ENCODE assay signal across 35 cellular contexts in the genomic region with DNA sequence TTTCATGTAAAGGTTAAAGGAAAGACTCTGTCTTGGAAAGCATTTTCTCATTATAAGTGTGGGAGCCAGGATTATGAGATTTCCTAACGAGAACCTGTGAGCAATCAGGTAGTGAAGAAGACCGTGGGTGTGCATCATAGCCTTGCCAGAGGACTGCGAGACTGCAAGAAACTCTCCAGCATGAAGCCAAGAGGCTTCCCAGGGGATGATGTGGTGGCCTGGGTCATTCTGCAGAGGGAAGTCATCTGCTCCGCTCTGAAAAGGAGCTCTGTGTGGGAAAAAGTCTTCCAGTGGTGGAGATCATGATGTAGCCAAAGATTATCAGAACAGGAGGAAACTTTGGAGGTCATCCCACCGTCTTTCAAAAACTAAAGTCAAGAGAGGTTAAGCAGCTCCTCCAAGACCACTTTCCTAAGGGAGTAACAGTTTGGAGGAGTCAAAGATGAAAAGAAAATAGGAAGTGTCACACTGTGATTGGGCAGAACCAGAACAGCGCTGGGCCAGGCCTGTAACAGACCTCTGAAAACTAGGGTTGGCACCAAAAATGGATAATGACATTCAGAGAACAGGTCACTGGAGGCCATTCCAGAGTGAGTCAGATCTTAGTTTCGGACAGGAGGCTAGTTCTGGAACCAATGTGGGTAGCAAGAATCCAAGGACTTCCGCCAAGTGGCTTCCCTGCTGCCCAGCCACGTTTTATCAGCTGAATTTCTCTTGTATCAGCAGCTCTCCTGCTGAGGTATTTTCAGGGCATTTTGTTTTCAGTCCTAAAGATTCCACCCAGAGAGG.
"Had no signal": no experiment of that assay in that cellular context is flagged by ENCODE, and none has a peak within 500 bp of the region (broad histone marks: within the 10 kb centered on the region; RNA-seq: fewer than 3 reads in every experiment).

No MANE protein-coding gene starts in this region.

- H3K27me3 Mint-ChIP-seq: activated B cell treated with CpG ODN at 0.5 μM for 24 hours; activated CD8-positive, alpha-beta memory T cell treated with anti-CD3 and anti-CD28 coated beads, Interleukin-2, amount 10 ng/mL, durations not matched to agents 7 days and 5 days; activated naive CD8-positive, alpha-beta T cell treated with anti-CD3 and anti-CD28 coated beads, Interleukin-2, amount 50 U/mL, for 24 hours; effector memory CD8-positive, alpha-beta T cell; naive B cell; progenitor cell of endocrine pancreas; stimulated activated memory B cell treated with anti-CD40 and anti-IgM and Interleukin-4, amounts not matched to agents 10 μg/mL and 1 μg/mL and 100 μg/mL, for 72 hours; T-helper 17 cell had no signal

- H3K9me3 ChIP-seq: body of pancreas, gastrocnemius medialis, mucosa of descending colon, sigmoid colon, thyroid gland, upper lobe of right lung had no signal

- H3K4me3 Mint-ChIP-seq: activated B cell treated with CpG ODN at 0.5 μM for 24 hours; activated CD8-positive, alpha-beta memory T cell treated with anti-CD3 and anti-CD28 coated beads, Interleukin-2, amount 10 ng/mL, durations not matched to agents 7 days and 5 days; activated CD8-positive, alpha-beta T cell treated with anti-CD3 and anti-CD28 coated beads, Interleukin-2, amount 10 ng/mL, durations not matched to agents 7 days and 5 days; activated naive CD4-positive, alpha-beta T cell treated with anti-CD3 and anti-CD28 coated beads, Interleukin-2, amount 50 U/mL, for 24 hours; activated naive CD8-positive, alpha-beta T cell treated with anti-CD3 and anti-CD28 coated beads, Interleukin-2, amount 50 U/mL, for 24 hours; effector memory CD8-positive, alpha-beta T cell; naive B cell; nephron progenitor cell; stimulated activated memory B cell treated with anti-CD40 and anti-IgM and Interleukin-4, amounts not matched to agents 10 μg/mL and 1 μg/mL and 100 μg/mL, for 72 hours; T-helper 17 cell had no signal

- H3K4me1 ChIP-seq: body of pancreas, gastrocnemius medialis, left ventricle myocardium inferior, sigmoid colon, stomach, thyroid gland, upper lobe of right lung had no signal

- H3K4me2 ChIP-seq: smooth muscle cell had no signal

- H3K27ac ChIP-seq: body of pancreas, cardiac muscle cell, coronary artery, gastrocnemius medialis, left ventricle myocardium inferior, neutrophil, sigmoid colon, stomach, thyroid gland, upper lobe of right lung had no signal

- H3K36me3 Mint-ChIP-seq: activated CD8-positive, alpha-beta memory T cell treated with anti-CD3 and anti-CD28 coated beads, Interleukin-2, amount 10 ng/mL, durations not matched to agents 7 days and 5 days; activated naive CD4-positive, alpha-beta T cell treated with anti-CD3 and anti-CD28 coated beads, Interleukin-2, amount 50 U/mL, for 24 hours; naive B cell; stimulated activated memory B cell treated with anti-CD40 and anti-IgM and Interleukin-4, amounts not matched to agents 10 μg/mL and 1 μg/mL and 100 μg/mL, for 72 hours had no signal

- H3K9me3 Mint-ChIP-seq: activated naive CD4-positive, alpha-beta T cell treated with anti-CD3 and anti-CD28 coated beads, Interleukin-2, amount 50 U/mL, for 24 hours; activated T-helper 2 cell treated with anti-CD3 and anti-CD28 coated beads, Interferon-gamma antibody, Interleukin-2, Interleukin-4, amounts not matched to agents 10 μg/mL and 5 μg/mL and 100 μg/mL, durations not matched to agents 14 hours and 24 hours and 36 hours; effector memory CD8-positive, alpha-beta T cell; nephron progenitor cell; stimulated activated memory B cell treated with anti-CD40 and anti-IgM and Interleukin-4, amounts not matched to agents 10 μg/mL and 1 μg/mL and 100 μg/mL, for 72 hours had no signal

- H3K36me3 ChIP-seq: cardiac muscle cell, gastrocnemius medialis, left ventricle myocardium inferior, neutrophil, sigmoid colon, stomach, thyroid gland, upper lobe of right lung had no signal

- DNase-seq: activated B cell treated with CpG ODN at 0.5 μM for 24 hours; activated CD4-positive, alpha-beta T cell treated with anti-CD3 and anti-CD28 coated beads, Interleukin-2, amount 50 U/mL, for 1 hour; activated CD8-positive, alpha-beta memory T cell treated with anti-CD3 and anti-CD28 coated beads, Interleukin-2, amount 10 ng/mL, durations not matched to agents 7 days and 5 days; activated CD8-positive, alpha-beta T cell treated with anti-CD3 and anti-CD28 coated beads, Interleukin-2, amount 10 ng/mL, durations not matched to agents 7 days and 5 days; activated naive CD8-positive, alpha-beta T cell treated with anti-CD3 and anti-CD28 coated beads, Interleukin-2, amount 50 U/mL, for 24 hours; activated T-cell treated with anti-CD3 and anti-CD28 coated beads, Interleukin-2, amount 50 U/mL, for 48 hours; cerebellar nuclear complex; effector memory CD8-positive, alpha-beta T cell; glutamatergic neuron; islet precursor cell; left ventricle myocardium inferior; mucosa of descending colon; naive B cell; nephron progenitor cell; retina; sigmoid colon; stimulated activated CD4-positive, alpha-beta T cell treated with anti-CD3 and anti-CD28 coated beads, Interleukin-1b, Interleukin-23, amount 100 ng/mL, for 48 hours; stimulated activated CD4-positive, alpha-beta T cell treated with anti-CD3 and anti-CD28 coated beads, Interleukin-4, amount 100 ng/mL, for 4 hours; stimulated activated CD8-positive, alpha-beta memory T cell treated with anti-CD3 and anti-CD28 coated beads, Interleukin-4, amount 100 ng/mL, for 48 hours; stomach; T-helper 17 cell; T1000; thyroid gland; upper lobe of right lung had no signal

- H3K27me3 ChIP-seq: body of pancreas, cardiac muscle cell, gastrocnemius medialis, neutrophil, sigmoid colon, stomach, thyroid gland, upper lobe of right lung had no signal

- H3K4me3 ChIP-seq: body of pancreas, cardiac muscle cell, coronary artery, gastrocnemius medialis, left ventricle myocardium inferior, lung, mucosa of descending colon, sigmoid colon, smooth muscle cell, stomach, thyroid gland, upper lobe of right lung had no signal

- H3K27ac Mint-ChIP-seq: activated B cell treated with CpG ODN at 0.5 μM for 24 hours; activated CD8-positive, alpha-beta memory T cell treated with anti-CD3 and anti-CD28 coated beads, Interleukin-2, amount 10 ng/mL, durations not matched to agents 7 days and 5 days; activated CD8-positive, alpha-beta T cell treated with anti-CD3 and anti-CD28 coated beads, Interleukin-2, amount 10 ng/mL, durations not matched to agents 7 days and 5 days; activated naive CD4-positive, alpha-beta T cell treated with anti-CD3 and anti-CD28 coated beads, Interleukin-2, amount 50 U/mL, for 24 hours; activated naive CD8-positive, alpha-beta T cell treated with anti-CD3 and anti-CD28 coated beads, Interleukin-2, amount 50 U/mL, for 24 hours; activated T-helper 2 cell treated with anti-CD3 and anti-CD28 coated beads, Interferon-gamma antibody, Interleukin-2, Interleukin-4, amounts not matched to agents 10 μg/mL and 5 μg/mL and 100 μg/mL, durations not matched to agents 14 hours and 24 hours and 36 hours; effector memory CD8-positive, alpha-beta T cell; naive B cell; nephron progenitor cell; progenitor cell of endocrine pancreas; stimulated activated memory B cell treated with anti-CD40 and anti-IgM and Interleukin-4, amounts not matched to agents 10 μg/mL and 1 μg/mL and 100 μg/mL, for 72 hours; T-helper 17 cell had no signal

- H3K4me1 Mint-ChIP-seq: activated B cell treated with CpG ODN at 0.5 μM for 24 hours; activated CD8-positive, alpha-beta memory T cell treated with anti-CD3 and anti-CD28 coated beads, Interleukin-2, amount 10 ng/mL, durations not matched to agents 7 days and 5 days; activated naive CD4-positive, alpha-beta T cell treated with anti-CD3 and anti-CD28 coated beads, Interleukin-2, amount 50 U/mL, for 24 hours; activated naive CD8-positive, alpha-beta T cell treated with anti-CD3 and anti-CD28 coated beads, Interleukin-2, amount 50 U/mL, for 24 hours; naive B cell; nephron progenitor cell; stimulated activated memory B cell treated with anti-CD40 and anti-IgM and Interleukin-4, amounts not matched to agents 10 μg/mL and 1 μg/mL and 100 μg/mL, for 72 hours; T-helper 17 cell had no signal

- ATAC-seq: activated CD8-positive, alpha-beta memory T cell treated with anti-CD3 and anti-CD28 coated beads, Interleukin-2, amount 10 ng/mL, durations not matched to agents 7 days and 5 days; activated CD8-positive, alpha-beta T cell treated with anti-CD3 and anti-CD28 coated beads, Interleukin-2, amount 10 ng/mL, durations not matched to agents 7 days and 5 days; activated naive CD8-positive, alpha-beta T cell treated with anti-CD3 and anti-CD28 coated beads, Interleukin-2, amount 50 U/mL, for 24 hours; body of pancreas; effector memory CD8-positive, alpha-beta T cell; mucosa of descending colon; stimulated activated memory B cell treated with anti-CD40 and anti-IgM and Interleukin-4, amounts not matched to agents 10 μg/mL and 1 μg/mL and 100 μg/mL, for 72 hours; T-helper 17 cell had no signal
